Comparison of ENCODE assay signal across 20 cellular contexts in the genomic region with DNA sequence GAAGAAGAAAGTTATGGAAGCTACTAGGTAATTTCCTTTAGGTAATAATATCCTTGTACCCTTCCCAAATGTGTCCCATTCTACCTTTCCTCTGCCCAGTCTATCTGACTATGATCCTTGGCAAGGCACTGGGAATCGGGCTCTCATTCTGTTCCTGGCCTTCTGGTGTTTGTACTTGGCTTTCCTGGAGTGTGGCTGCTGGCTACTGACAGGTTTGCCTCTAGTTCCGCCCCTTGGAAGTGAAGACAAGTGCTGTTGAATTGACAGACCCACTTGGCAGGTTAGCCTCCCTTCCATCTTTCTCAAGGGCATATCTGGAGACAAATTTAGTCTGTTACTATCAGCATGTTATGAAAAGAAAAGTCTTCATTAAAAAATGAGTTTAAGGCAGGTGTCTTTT.
DNase-seq lines count a peak whose midpoint lies in the region; ATAC-seq and TF ChIP-seq lines count a peak whose summit lies in the region.
"Had no signal": no experiment of that assay in that cellular context is flagged by ENCODE, and none has a peak within 500 bp of the region (broad histone marks: within the 10 kb centered on the region; RNA-seq: fewer than 3 reads in every experiment).

No MANE protein-coding gene starts in this region.

- no peaks in the 10 kb centered on the region for H3K9me3 Mint-ChIP-seq in activated naive CD8-positive, alpha-beta T cell treated with anti-CD3 and anti-CD28 coated beads, Interleukin-2, amount 50 U/mL, for 24 hours
- H3K9me3 Mint-ChIP-seq: CD4-positive, CD25-positive, alpha-beta regulatory T cell had no signal

- peak overlapping the region; percentile 28 for H2AFZ ChIP-seq in PC-9
- H2AFZ ChIP-seq: GM23248 had no signal

- H3K36me3 Mint-ChIP-seq in activated naive CD8-positive, alpha-beta T cell treated with anti-CD3 and anti-CD28 coated beads, Interleukin-2, amount 50 U/mL, for 24 hours (ENCODE audit: low read depth): no peaks in the 10 kb centered on the region
- H3K36me3 Mint-ChIP-seq: CD4-positive, CD25-positive, alpha-beta regulatory T cell; immature natural killer cell; natural killer cell treated with Interleukin-12 subunit alpha and Interleukin-12 subunit beta and Interleukin-15 and Interleukin-18, amount 100 ng/mL, for 72 hours had no signal

- H3K27ac ChIP-seq in PC-9: peak overlapping the region; percentile 91
- H3K27ac ChIP-seq in RWPE1: no peak overlapping the region
- H3K27ac ChIP-seq: gastrocnemius medialis, GM23248, prostate gland, uterus had no signal

- H3K27ac Mint-ChIP-seq in activated naive CD8-positive, alpha-beta T cell treated with anti-CD3 and anti-CD28 coated beads, Interleukin-2, amount 50 U/mL, for 24 hours: no peak overlapping the region
- H3K27ac Mint-ChIP-seq: CD4-positive, CD25-positive, alpha-beta regulatory T cell; immature natural killer cell; natural killer cell treated with Interleukin-12 subunit alpha and Interleukin-12 subunit beta and Interleukin-15 and Interleukin-18, amount 100 ng/mL, for 72 hours had no signal

- no peak overlapping the region for H3K4me3 Mint-ChIP-seq in activated naive CD8-positive, alpha-beta T cell treated with anti-CD3 and anti-CD28 coated beads, Interleukin-2, amount 50 U/mL, for 24 hours
- H3K4me3 Mint-ChIP-seq: CD4-positive, CD25-positive, alpha-beta regulatory T cell; immature natural killer cell; natural killer cell treated with Interleukin-12 subunit alpha and Interleukin-12 subunit beta and Interleukin-15 and Interleukin-18, amount 100 ng/mL, for 72 hours had no signal

- peaks cover 17% of the 10 kb centered on the region for H3K9me3 ChIP-seq in PC-9 (ENCODE audit: insufficient read depth, low read depth)
- H3K9me3 ChIP-seq: gastrocnemius medialis, prostate gland, uterus had no signal

- no peaks in the 10 kb centered on the region for H4K20me1 ChIP-seq in PC-9 (ENCODE audit: insufficient read depth)

- H3K4me3 ChIP-seq in PC-9 (peak overlapping the region; percentile 30; the same call in 1 of the 2 replicates), epithelial cell of esophagus (ENCODE audit: low read length) (no peak overlapping the region)
- H3K4me3 ChIP-seq: gastrocnemius medialis, GM23248, prostate gland, uterus had no signal

- DNase-seq in DMS53 treated with DMSO at 0.1 percent for 48 hours (lab: John Stamatoyannopoulos, UW; ENCODE audit: unreplicated experiment) (peak; percentile 63), PC-9 (no peak), epithelial cell of esophagus (ENCODE audit: low read depth) (peak; percentile 29), iPS-NIHi11 (ENCODE audit: low spot score) (peak; percentile 10), RWPE1 (ENCODE audit: low spot score) (no peak)
- no peak for DNase-seq in activated naive CD8-positive, alpha-beta T cell treated with anti-CD3 and anti-CD28 coated beads, Interleukin-2, amount 50 U/mL, for 24 hours
- no peak for DNase-seq in stimulated activated CD8-positive, alpha-beta memory T cell treated with anti-CD3 and anti-CD28 coated beads, Interleukin-4, amount 100 ng/mL, for 48 hours
- DNase-seq: activated naive CD4-positive, alpha-beta T cell treated with Interleukin-2 at 50 U/mL for 16 hours; anterior cingulate cortex; CD4-positive, CD25-positive, alpha-beta regulatory T cell; cortex of kidney; gastrocnemius medialis; GM23248; immature natural killer cell; NCI-H187; NCI-H524; uterus had no signal

- POLR2A ChIA-PET in PC-9 (lab: Charles Lee; ENCODE audit: unreplicated experiment): no interaction called here
- POLR2A ChIA-PET in RWPE1 (lab: Yijun Ruan, JAX; ENCODE audit: low non-redundant PET): interaction anchor here (0.6 kb wide), 1 partner anchor 130 kb away, joined by 3 read pairs; no protein-coding TSS in a partner anchor

- intact Hi-C loops in PC-9 (cut with micrococcal nuclease; ENCODE audit: unreplicated experiment): loop anchor here (5.0 kb wide), 1 partner anchor 529 kb away; no protein-coding TSS in a partner anchor

- H3K27me3 ChIP-seq in PC-9 (ENCODE audit: insufficient read depth, low read depth): no peaks in the 10 kb centered on the region
- H3K27me3 ChIP-seq: gastrocnemius medialis, uterus had no signal

- no peaks in the 10 kb centered on the region for H3K4me1 Mint-ChIP-seq in activated naive CD8-positive, alpha-beta T cell treated with anti-CD3 and anti-CD28 coated beads, Interleukin-2, amount 50 U/mL, for 24 hours
- H3K4me1 Mint-ChIP-seq: CD4-positive, CD25-positive, alpha-beta regulatory T cell; immature natural killer cell had no signal

- TF ChIP-seq CTCF in PC-9 (conservative IDR thresholded peaks at IDR 0.05) (no peak), epithelial cell of esophagus (IDR thresholded peaks at IDR 0.05; ENCODE audit: insufficient read depth, low read depth, low read length, missing control alignments) (no peak), RWPE1 (conservative IDR thresholded peaks at IDR 0.05; ENCODE audit: low read depth) (no peak)

- peak overlapping the region; percentile 73 for H3K4me2 ChIP-seq in PC-9

- H3F3A ChIP-seq in PC-9 (ENCODE audit: insufficient read depth, low read depth): peaks cover 39% of the 10 kb centered on the region

- peaks cover 46% of the 10 kb centered on the region for H3K4me1 ChIP-seq in PC-9 (replicated peaks; ENCODE audit: insufficient read depth)
- H3K4me1 ChIP-seq: gastrocnemius medialis, prostate gland, uterus had no signal

- H3K9me2 ChIP-seq in PC-9 (ENCODE audit: insufficient read depth): no peaks in the 10 kb centered on the region

- BruUV-seq in PC-9 (replicated peaks; lab: Mats Ljungman, UMichigan): no TSS peak

- H3K79me2 ChIP-seq in PC-9 (ENCODE audit: low read depth): no peaks in the 10 kb centered on the region

- peaks cover 9% of the 10 kb centered on the region; the same call in 1 of the 2 replicates for H3K36me3 ChIP-seq in PC-9 (ENCODE audit: low read depth)
- H3K36me3 ChIP-seq: gastrocnemius medialis, prostate gland, uterus had no signal

- H3K27me3 Mint-ChIP-seq in activated naive CD8-positive, alpha-beta T cell treated with anti-CD3 and anti-CD28 coated beads, Interleukin-2, amount 50 U/mL, for 24 hours: no peaks in the 10 kb centered on the region
- H3K27me3 Mint-ChIP-seq: CD4-positive, CD25-positive, alpha-beta regulatory T cell had no signal

- CTCF ChIA-PET in PC-9 (lab: Charles Lee) (no interaction called here), RWPE1 (lab: Yijun Ruan, JAX) (no interaction called here)

- no peak for ATAC-seq in activated naive CD8-positive, alpha-beta T cell treated with anti-CD3 and anti-CD28 coated beads, Interleukin-2, amount 50 U/mL, for 24 hours
- ATAC-seq in GM21381 (IDR thresholded peaks at IDR 0.05; ENCODE audit: unreplicated experiment): no peak
- ATAC-seq: gastrocnemius medialis; natural killer cell treated with Interleukin-12 subunit alpha and Interleukin-12 subunit beta and Interleukin-15 and Interleukin-18, amount 100 ng/mL, for 72 hours had no signal

Comparison
In these comparisons a context has a peak if more than half of its experiments do, and no peak if none do; other contexts are left out.
1. DNase-seq: peak in DMS53 treated with DMSO at 0.1 percent for 48 hours (single experiment), epithelial cell of esophagus (single experiment) and iPS-NIHi11 (single experiment); none in PC-9 (0 of 2), activated naive CD8-positive, alpha-beta T cell treated with anti-CD3 and anti-CD28 coated beads, Interleukin-2, amount 50 U/mL, for 24 hours (single experiment), stimulated activated CD8-positive, alpha-beta memory T cell treated with anti-CD3 and anti-CD28 coated beads, Interleukin-4, amount 100 ng/mL, for 48 hours (single experiment) and RWPE1 (single experiment).